Comparison of ENCODE assay signal across 16 cellular contexts in genomic region chr10:72123616-72124015, GRCh38.
"Had no signal": no experiment of that assay in that cellular context is flagged by ENCODE, and none has a peak within 500 bp of the region (broad histone marks: within the 10 kb centered on the region; RNA-seq: fewer than 3 reads in every experiment).

No MANE protein-coding gene starts in this region.

- H3K9me3 Mint-ChIP-seq: activated naive CD4-positive, alpha-beta T cell treated with anti-CD3 and anti-CD28 coated beads, Interleukin-2, amount 10 ng/mL, durations not matched to agents 7 days and 5 days; activated T-helper 2 cell treated with anti-CD3 and anti-CD28 coated beads, Interferon-gamma antibody, Interleukin-2, Interleukin-4, amounts not matched to agents 10 μg/mL and 5 μg/mL and 100 μg/mL, durations not matched to agents 14 hours and 24 hours and 36 hours; naive B cell; stimulated activated naive B cell treated with anti-CD40 and anti-IgM and Interleukin-4, amounts not matched to agents 10 μg/mL and 1 μg/mL and 100 μg/mL, for 72 hours had no signal

- H3K27ac Mint-ChIP-seq: activated naive CD4-positive, alpha-beta T cell treated with anti-CD3 and anti-CD28 coated beads, Interleukin-2, amount 10 ng/mL, durations not matched to agents 7 days and 5 days; activated T-helper 2 cell treated with anti-CD3 and anti-CD28 coated beads, Interferon-gamma antibody, Interleukin-2, Interleukin-4, amounts not matched to agents 10 μg/mL and 5 μg/mL and 100 μg/mL, durations not matched to agents 14 hours and 24 hours and 36 hours; stimulated activated naive B cell treated with anti-CD40 and anti-IgM and Interleukin-4, amounts not matched to agents 10 μg/mL and 1 μg/mL and 100 μg/mL, for 72 hours had no signal

- H3K4me3 Mint-ChIP-seq: activated naive CD4-positive, alpha-beta T cell treated with anti-CD3 and anti-CD28 coated beads, Interleukin-2, amount 10 ng/mL, durations not matched to agents 7 days and 5 days; naive B cell; stimulated activated naive B cell treated with anti-CD40 and anti-IgM and Interleukin-4, amounts not matched to agents 10 μg/mL and 1 μg/mL and 100 μg/mL, for 72 hours had no signal

- H3K27me3 ChIP-seq: esophagus muscularis mucosa, thyroid gland had no signal

- H3K4me3 ChIP-seq: esophagus muscularis mucosa, thyroid gland had no signal

- ATAC-seq: left lobe of liver; stimulated activated naive B cell treated with anti-CD40 and anti-IgM and Interleukin-4, amounts not matched to agents 10 μg/mL and 1 μg/mL and 100 μg/mL, for 72 hours had no signal

- H3K27me3 Mint-ChIP-seq: activated naive CD4-positive, alpha-beta T cell treated with anti-CD3 and anti-CD28 coated beads, Interleukin-2, amount 10 ng/mL, durations not matched to agents 7 days and 5 days; naive B cell; stimulated activated naive B cell treated with anti-CD40 and anti-IgM and Interleukin-4, amounts not matched to agents 10 μg/mL and 1 μg/mL and 100 μg/mL, for 72 hours had no signal

- DNase-seq: activated CD4-positive, alpha-beta T cell treated with anti-CD3 and anti-CD28 coated beads, Interleukin-2, amount 50 U/mL, for 48 hours; activated CD4-positive, CD25-positive, alpha-beta regulatory T cell treated with anti-CD3 and anti-CD28 coated beads, Interleukin-2, amount 50 U/mL, for 72 hours; activated naive CD4-positive, alpha-beta T cell treated with anti-CD3 and anti-CD28 coated beads, Interleukin-2, amount 10 ng/mL, durations not matched to agents 7 days and 5 days; activated T-cell treated with anti-CD3 and anti-CD28 coated beads, Interleukin-2, amount 50 U/mL, for 1 hour; caudate nucleus; islet precursor cell; mammary epithelial cell; naive B cell; nucleus accumbens; stimulated activated CD4-positive, alpha-beta T cell treated with anti-CD3 and anti-CD28 coated beads, Interleukin-2, amount 100 ng/mL, for 48 hours; stimulated activated naive B cell treated with anti-CD40 and anti-IgM and Interleukin-4, amounts not matched to agents 10 μg/mL and 1 μg/mL and 100 μg/mL, for 72 hours; T-helper 9 cell; thyroid gland had no signal

- H3K9me3 ChIP-seq: esophagus muscularis mucosa, thyroid gland had no signal

- H3K27ac ChIP-seq: esophagus muscularis mucosa, thyroid gland had no signal

- H3K36me3 ChIP-seq: thyroid gland had no signal
